8 cellular contexts compared by ENCODE assay signal in genomic region chr10:96512524-96512991, GRCh38. TPM values are rescaled to one million over a fixed set of nuclear protein-coding genes. Genes with fewer than 3 reads are reported as not detected.
DNase-seq lines count a peak whose midpoint lies in the region; ATAC-seq and TF ChIP-seq lines count a peak whose summit lies in the region.

No MANE protein-coding gene starts in this region.

- ATAC-seq in GM21360 (IDR thresholded peaks at IDR 0.05; ENCODE audit: unreplicated experiment): no peak

- peaks cover 2% of the 10 kb centered on the region for H3K36me3 Mint-ChIP-seq in activated naive CD8-positive, alpha-beta T cell treated with anti-CD3 and anti-CD28 coated beads for 36 hours

- DNase-seq in AG20443 (ENCODE audit: low spot score) (peak; percentile 32), HFF-Myc (ENCODE audit: extremely low read depth, low read depth) (no peak), right atrium auricular region (ENCODE audit: low spot score) (no peak), sigmoid colon (no peak), hippocampal formation (lab: John Stamatoyannopoulos, UW) (no peak)
- peak; percentile 19 for DNase-seq in activated naive CD8-positive, alpha-beta T cell treated with anti-CD3 and anti-CD28 coated beads for 36 hours
- DNase-seq in stimulated activated CD4-positive, alpha-beta T cell treated with anti-CD3 and anti-CD28 coated beads, Interleukin-4, amount 100 ng/mL, for 4 hours: no peak

- H3K36me3 ChIP-seq in right atrium auricular region: no peaks in the 10 kb centered on the region
- H3K36me3 ChIP-seq in sigmoid colon: no peaks in the 10 kb centered on the region

- no peak for TF ChIP-seq POLR2A in sigmoid colon (IDR thresholded peaks at IDR 0.05)

- intact Hi-C loops in sigmoid colon (cut with DNase I): loop anchor here (5.0 kb wide), 2 partner anchors 110 to 320 kb away; partner anchors contain the start of gene LCOR

- peak overlapping the region in 1 of 2 donors; percentile 70 for H3K27ac ChIP-seq in right atrium auricular region
- peak overlapping the region in 1 of 4 donors; percentile 64 for H3K27ac ChIP-seq in sigmoid colon

- no peak overlapping the region for H3K27ac Mint-ChIP-seq in activated naive CD8-positive, alpha-beta T cell treated with anti-CD3 and anti-CD28 coated beads for 36 hours

- 1 to 3% methylated on average over 39 of the region's 39 CpGs for WGBS in sigmoid colon, 2 donors

- no peak for TF ChIP-seq CTCF in HFF-Myc (IDR thresholded peaks at IDR 0.05; ENCODE audit: low read depth, low read length, missing control alignments)
- TF ChIP-seq CTCF in right atrium auricular region (IDR thresholded peaks at IDR 0.05): no peak
- no peak for TF ChIP-seq CTCF in sigmoid colon (IDR thresholded peaks at IDR 0.05)

- H3K4me3 ChIP-seq in HFF-Myc (replicated peaks; ENCODE audit: low read depth, low read length) (peak overlapping the region; percentile 43), right atrium auricular region (peak overlapping the region; percentile 34 to 67), sigmoid colon (peak overlapping the region; percentile 29 to 60 (median 54))

- peaks cover 21% of the 10 kb centered on the region for H3K4me1 Mint-ChIP-seq in activated naive CD8-positive, alpha-beta T cell treated with anti-CD3 and anti-CD28 coated beads for 36 hours

- H3K27me3 Mint-ChIP-seq in activated naive CD8-positive, alpha-beta T cell treated with anti-CD3 and anti-CD28 coated beads for 36 hours: peaks cover 48% of the 10 kb centered on the region

- H3K9me3 ChIP-seq in right atrium auricular region (no peaks in the 10 kb centered on the region), sigmoid colon (no peaks in the 10 kb centered on the region)

- H3K4me1 ChIP-seq in right atrium auricular region: peaks cover 0 to 24% of the 10 kb centered on the region in 2 donors
- H3K4me1 ChIP-seq in sigmoid colon: peaks cover 0 to 26% (median 22%) of the 10 kb centered on the region in 4 donors

- no peak for TF ChIP-seq EP300 in sigmoid colon (IDR thresholded peaks at IDR 0.05)

- H3K4me3 Mint-ChIP-seq in activated naive CD8-positive, alpha-beta T cell treated with anti-CD3 and anti-CD28 coated beads for 36 hours: peak overlapping the region; percentile 56

- no peaks in the 10 kb centered on the region for H3K9me3 Mint-ChIP-seq in activated naive CD8-positive, alpha-beta T cell treated with anti-CD3 and anti-CD28 coated beads for 36 hours

- no peaks in the 10 kb centered on the region for H3K27me3 ChIP-seq in right atrium auricular region
- peaks cover 0 to 20% (median 0%) of the 10 kb centered on the region in 3 donors for H3K27me3 ChIP-seq in sigmoid colon

RNA-seq across cellular contexts. Expression of gene TLL2, which starts 1.2 kb away (rescaled TPM):
- under 1 TPM; 0.12 to 0.19 TPM for total RNA-seq in activated naive CD8-positive, alpha-beta T cell treated with anti-CD3 and anti-CD28 coated beads for 36 hours
- total RNA-seq in right atrium auricular region (under 1 TPM; 0.24 to 0.96 TPM), sigmoid colon (1 to 10 TPM in 1 of 4 donors, under 1 TPM in 3; 0.14 to 2.2 (median 0.26) TPM)
- under 1 TPM in 1 of 3 donors, not detected in 2; 0.36 TPM for polyA plus RNA-seq in sigmoid colon

Comparison
In these comparisons a context has a peak if more than half of its experiments do, and no peak if none do; other contexts are left out.
1. DNase-seq: peak in AG20443 (single experiment) and activated naive CD8-positive, alpha-beta T cell treated with anti-CD3 and anti-CD28 coated beads for 36 hours (single experiment); none in HFF-Myc (single experiment), right atrium auricular region (single experiment), sigmoid colon (single experiment), stimulated activated CD4-positive, alpha-beta T cell treated with anti-CD3 and anti-CD28 coated beads, Interleukin-4, amount 100 ng/mL, for 4 hours (0 of 2) and hippocampal formation (0 of 2).
2. Peak in every context shown above with its lines, with median percentiles within 50 percentile points of each other: H3K4me3 ChIP-seq.